Comparison of ENCODE assay signal across 4 cellular contexts in genomic region chr3:16425398-16426057, GRCh38.
TF ChIP-seq lines count a peak whose summit lies in the region.

No MANE protein-coding gene starts in this region.

TF ChIP-seq in A549, 52 proteins besides CTCF, POLR2A, EP300 and RAD21:
- TF ChIP-seq REST (IDR thresholded peaks at IDR 0.05) = peak; percentile 56; the same call in 1 of the 2 replicates
- TF ChIP-seq JUN (IDR thresholded peaks at IDR 0.05) = no peak

TF ChIP-seq in HEK293, 187 proteins besides CTCF, POLR2A, EP300 and RAD21:
- TF ChIP-seq REST (tag by site-specific recombination; IDR thresholded peaks at IDR 0.05) (peak; percentile 91), ZNF114 (tag by site-specific recombination; IDR thresholded peaks at IDR 0.05) (no peak)

TF ChIP-seq in GM12878, 131 proteins besides CTCF, POLR2A, EP300 and RAD21 (continued from another document):
- no peak for TF ChIP-seq IRF5 (IDR thresholded peaks at IDR 0.05; ENCODE audit: borderline replicate concordance)
- peak; percentile 69; the same call in 1 of the 2 replicates for TF ChIP-seq REST (IDR thresholded peaks at IDR 0.05; ENCODE audit: low read depth, low read length)
- TF ChIP-seq ESRRA (IDR thresholded peaks at IDR 0.05; ENCODE audit: low read length) = no peak

TF ChIP-seq in neural cell, 6 proteins besides CTCF, POLR2A, EP300 and RAD21 (continued from another document):
- TF ChIP-seq REST (IDR thresholded peaks at IDR 0.05; ENCODE audit: borderline replicate concordance) = no peak
- TF ChIP-seq SMC3 (conservative IDR thresholded peaks at IDR 0.05; ENCODE audit: poor library complexity) = no peak
- no peak for TF ChIP-seq EZH2 (IDR thresholded peaks at IDR 0.05; ENCODE audit: borderline replicate concordance, insufficient read depth, low read length, poor library complexity, severe bottlenecking)
- TF ChIP-seq POLR2AphosphoS5 (IDR thresholded peaks at IDR 0.05) = no peak
